Comparison of ENCODE assay signal across 34 cellular contexts in genomic region chr21:21301013-21301412, GRCh38.
"Had no signal": no experiment of that assay in that cellular context is flagged by ENCODE, and none has a peak within 500 bp of the region (broad histone marks: within the 10 kb centered on the region; RNA-seq: fewer than 3 reads in every experiment).

No MANE protein-coding gene starts in this region.

- ATAC-seq: activated naive CD4-positive, alpha-beta T cell treated with anti-CD3 and anti-CD28 coated beads, Interleukin-2, amount 50 U/mL, for 72 hours; activated naive CD8-positive, alpha-beta T cell treated with anti-CD3 and anti-CD28 coated beads, Interleukin-2, amount 50 U/mL, for 24 hours; activated T-cell treated with anti-CD3 and anti-CD28 coated beads, Interleukin-2, amount 50 U/mL, for 4 hours; activated T-cell treated with anti-CD3 and anti-CD28 coated beads, Interleukin-2, amount 50 U/mL, for 72 hours; activated T-helper 17 cell treated with anti-CD3 and anti-CD28 coated beads, Interleukin-2, amount 50 U/mL, for 72 hours; body of pancreas had no signal

- H3K9me3 ChIP-seq: adrenal gland, ascending aorta, body of pancreas, breast epithelium had no signal

- H3K4me1 ChIP-seq: adrenal gland, ascending aorta, body of pancreas, breast epithelium had no signal

- H3K27me3 ChIP-seq: adrenal gland, ascending aorta, body of pancreas, brain microvascular endothelial cell, breast epithelium, cardiac muscle cell had no signal

- DNase-seq: activated effector memory CD4-positive, alpha-beta T cell treated with anti-CD3 and anti-CD28 coated beads, Interleukin-2, amount 50 U/mL, for 16 hours; activated effector memory CD4-positive, alpha-beta T cell treated with Interleukin-2 at 50 U/mL for 16 hours; activated gamma-delta T cell; activated gamma-delta T cell treated with Interleukin-2 at 50 U/mL for 16 hours; activated naive CD4-positive, alpha-beta T cell; activated naive CD4-positive, alpha-beta T cell treated with anti-CD3 and anti-CD28 coated beads for 36 hours; activated naive CD4-positive, alpha-beta T cell treated with anti-CD3 and anti-CD28 coated beads, Interleukin-2, amount 10 ng/mL, durations not matched to agents 7 days and 5 days; activated naive CD4-positive, alpha-beta T cell treated with anti-CD3 and anti-CD28 coated beads, Interleukin-2, amount 50 U/mL, for 16 hours; activated naive CD4-positive, alpha-beta T cell treated with Interleukin-2 at 50 U/mL for 16 hours; activated naive CD8-positive, alpha-beta T cell treated with anti-CD3 and anti-CD28 coated beads for 36 hours; activated naive CD8-positive, alpha-beta T cell treated with anti-CD3 and anti-CD28 coated beads, Interleukin-2, amount 10 ng/mL, durations not matched to agents 7 days and 5 days; activated naive CD8-positive, alpha-beta T cell treated with anti-CD3 and anti-CD28 coated beads, Interleukin-2, amount 50 U/mL, for 24 hours; activated T-cell treated with anti-CD3 and anti-CD28 coated beads, Interleukin-2, amount 50 U/mL, for 1 hour; activated T-cell treated with anti-CD3 and anti-CD28 coated beads, Interleukin-2, amount 50 U/mL, for 24 hours; activated T-cell treated with anti-CD3 and anti-CD28 coated beads, Interleukin-2, amount 50 U/mL, for 4 hours; activated T-cell treated with anti-CD3 and anti-CD28 coated beads, Interleukin-2, amount 50 U/mL, for 48 hours; activated T-cell treated with anti-CD3 and anti-CD28 coated beads, Interleukin-2, amount 50 U/mL, for 72 hours; adrenal gland; amniotic stem cell; amygdala; anterior cingulate cortex; aorta; body of pancreas; brain microvascular endothelial cell; caudate nucleus; central memory CD4-positive, alpha-beta T cell; cerebellar nuclear complex had no signal

- H3K27ac ChIP-seq: adrenal gland, ascending aorta, body of pancreas, brain microvascular endothelial cell, breast epithelium, cardiac muscle cell had no signal

- H3K36me3 ChIP-seq: adrenal gland, ascending aorta, brain microvascular endothelial cell, breast epithelium, cardiac muscle cell had no signal

- FAIRE-seq: astrocyte, bronchial epithelial cell had no signal

- H3K4me3 ChIP-seq: adrenal gland, ascending aorta, body of pancreas, breast epithelium, cardiac muscle cell had no signal
